21 cellular contexts compared by ENCODE assay signal in genomic region chr3:55817177-55817576, GRCh38.
DNase-seq lines count a peak whose midpoint lies in the region; ATAC-seq and TF ChIP-seq lines count a peak whose summit lies in the region.
"Had no signal": no experiment of that assay in that cellular context is flagged by ENCODE, and none has a peak within 500 bp of the region (broad histone marks: within the 10 kb centered on the region; RNA-seq: fewer than 3 reads in every experiment).

No MANE protein-coding gene starts in this region.

- H3K4me3 ChIP-seq in SK-N-SH (ENCODE audit: low read depth in 2 of 2, low read length in 1 of 2) (no peak overlapping the region), OCI-LY1 (ENCODE audit: low read depth, low read length, poor library complexity, severe bottlenecking) (no peak overlapping the region)
- H3K4me3 ChIP-seq: BLaER1, Peyer's patch had no signal

- H3K4me3 Mint-ChIP-seq in WTC11 = no peak overlapping the region
- H3K4me3 Mint-ChIP-seq: CD4-positive, CD25-positive, alpha-beta regulatory T cell; HFFc6 had no signal

- H3F3A ChIP-seq in SK-N-SH (replicated peaks; ENCODE audit: insufficient read depth) (no peaks in the 10 kb centered on the region), OCI-LY1 (ENCODE audit: insufficient read depth, low read length) (no peaks in the 10 kb centered on the region)

- no peaks in the 10 kb centered on the region for H3K27me3 Mint-ChIP-seq in WTC11 (ENCODE audit: low read depth)
- H3K27me3 Mint-ChIP-seq: CD4-positive, CD25-positive, alpha-beta regulatory T cell had no signal

- 69% methylated on average over 4 of the region's 4 CpGs for WGBS in SK-N-SH (ENCODE audit: low lambda C conversion rate)

- ATAC-seq in SK-N-SH treated with all-trans-retinoic acid at 6 μM for 48 hours = no peak
- peak; percentile 30; the same call in 1 of the 2 replicates for ATAC-seq in WTC11
- no peak for ATAC-seq in GM21526 (IDR thresholded peaks at IDR 0.05; ENCODE audit: low FRiP score, unreplicated experiment)

- no peak for TF ChIP-seq EP300 in SK-N-SH (IDR thresholded peaks at IDR 0.05; ENCODE audit: borderline replicate concordance in 1 of 2, low read depth in 1 of 2, low read length in 1 of 2)

- CTCF ChIA-PET in SK-N-SH (lab: Yijun Ruan, JAX) (interaction anchor here (0.9 to 1.4 kb wide), 2 partner anchors 10 to 438 kb away, joined by 4 to 5 read pairs; no protein-coding TSS in a partner anchor), WTC11 (lab: Charles Lee) (no interaction called here)

- POLR2A ChIA-PET in SK-N-SH (lab: Yijun Ruan, JAX) (no interaction called here), WTC11 (lab: Charles Lee) (no interaction called here)

- H3K9me3 ChIP-seq in SK-N-SH (no peaks in the 10 kb centered on the region), OCI-LY1 (ENCODE audit: low read length) (no peaks in the 10 kb centered on the region)
- H3K9me3 ChIP-seq: BLaER1, Peyer's patch had no signal

- TF ChIP-seq RAD21 in SK-N-SH (IDR thresholded peaks at IDR 0.05; ENCODE audit: low read length) = peak; percentile 16; the same call in 1 of the 2 replicates

- peaks cover 5% of the 10 kb centered on the region; the same call in 1 of the 2 replicates for H3K4me1 Mint-ChIP-seq in WTC11
- H3K4me1 Mint-ChIP-seq: CD4-positive, CD25-positive, alpha-beta regulatory T cell had no signal

- H4K20me1 ChIP-seq in SK-N-SH (ENCODE audit: insufficient read depth) (no peaks in the 10 kb centered on the region), OCI-LY1 (ENCODE audit: insufficient read depth, low read length) (no peaks in the 10 kb centered on the region)
- H4K20me1 ChIP-seq: BLaER1 had no signal

- H3K36me3 ChIP-seq in SK-N-SH (replicated peaks in 1 of 2; ENCODE audit: control insufficient read depth in 1 of 2, insufficient read depth in 2 of 2, low read length in 1 of 2) (no peaks in the 10 kb centered on the region), OCI-LY1 (ENCODE audit: insufficient read depth, low read length) (no peaks in the 10 kb centered on the region)
- H3K36me3 ChIP-seq: BLaER1, Peyer's patch had no signal

- H3K9ac ChIP-seq in SK-N-SH (no peak overlapping the region), OCI-LY1 (ENCODE audit: low read length) (no peak overlapping the region)
- H3K9ac ChIP-seq: BLaER1 had no signal

- H3K79me2 ChIP-seq in SK-N-SH (ENCODE audit: insufficient read depth) = no peaks in the 10 kb centered on the region
- no peaks in the 10 kb centered on the region for H3K79me2 ChIP-seq in OCI-LY1 (ENCODE audit: insufficient read depth, low read length)

- no peak for DNase-seq in SK-N-SH
- no peak for DNase-seq in WTC11 (ENCODE audit: low spot score)
- no peak for DNase-seq in NCI-H2196 (lab: John Stamatoyannopoulos, UW; ENCODE audit: unreplicated experiment)
- no peak for DNase-seq in mucosa of gallbladder (ENCODE audit: low spot score)
- DNase-seq in iPS-NIHi7 (ENCODE audit: extremely low spot score) = no peak
- DNase-seq: CD4-positive, CD25-positive, alpha-beta regulatory T cell; DMS153; DND-41; H7; HFFc6; KBM-7; MM.1S; NCI-H2029; NCI-H2227 treated with DMSO at 0.1 percent for 48 hours; NCI-H526 treated with DMSO at 0.1 percent for 48 hours; Peyer's patch; SHP77 treated with DMSO at 0.1 percent for 48 hours had no signal

- H3K9me3 Mint-ChIP-seq in WTC11 = no peaks in the 10 kb centered on the region

- no peaks in the 10 kb centered on the region for H3K9me2 ChIP-seq in SK-N-SH
- H3K9me2 ChIP-seq in OCI-LY1 (ENCODE audit: low read depth, low read length) = no peaks in the 10 kb centered on the region

- H3K27ac ChIP-seq in SK-N-SH (ENCODE audit: low read depth in 2 of 2, low read length in 1 of 2) (no peak overlapping the region), OCI-LY1 (ENCODE audit: low read depth, low read length, poor library complexity, severe bottlenecking) (no peak overlapping the region)
- H3K27ac ChIP-seq: BLaER1, Peyer's patch had no signal

- no peaks in the 10 kb centered on the region; the same call in 1 of the 2 replicates for H3K27me3 ChIP-seq in SK-N-SH (ENCODE audit: insufficient read depth)
- no peaks in the 10 kb centered on the region for H3K27me3 ChIP-seq in OCI-LY1 (ENCODE audit: insufficient read depth, low read length)
- H3K27me3 ChIP-seq: BLaER1, Peyer's patch had no signal

- no peak overlapping the region for H3K4me2 ChIP-seq in SK-N-SH
- no peak overlapping the region for H3K4me2 ChIP-seq in OCI-LY1 (ENCODE audit: low read length)
- H3K4me2 ChIP-seq: BLaER1 had no signal

- H2AFZ ChIP-seq in SK-N-SH (ENCODE audit: low read depth) (no peak overlapping the region), OCI-LY1 (ENCODE audit: low read length) (no peak overlapping the region)

- peaks cover 0 to 8% of the 10 kb centered on the region in 2 experiments; a peak in 2 of 4 replicates for H3K4me1 ChIP-seq in SK-N-SH (ENCODE audit: control insufficient read depth in 1 of 2, insufficient read depth in 2 of 2, low read depth in 1 of 2, low read length in 1 of 2)
- peaks cover 24% of the 10 kb centered on the region for H3K4me1 ChIP-seq in OCI-LY1 (ENCODE audit: insufficient read depth, low read length, severe bottlenecking)
- H3K4me1 ChIP-seq: BLaER1, Peyer's patch had no signal

- no peak for TF ChIP-seq CTCF in SK-N-SH (IDR thresholded peaks at IDR 0.05)
- peak; percentile 33; the same call in 1 of the 2 replicates for TF ChIP-seq CTCF in OCI-LY1 (IDR thresholded peaks at IDR 0.05; ENCODE audit: low read length)
- TF ChIP-seq CTCF in WTC11 (IDR thresholded peaks at IDR 0.05) = no peak

- H3K36me3 Mint-ChIP-seq in WTC11 = no peaks in the 10 kb centered on the region
- H3K36me3 Mint-ChIP-seq: CD4-positive, CD25-positive, alpha-beta regulatory T cell had no signal

- no peak overlapping the region for H3K27ac Mint-ChIP-seq in WTC11
- H3K27ac Mint-ChIP-seq: CD4-positive, CD25-positive, alpha-beta regulatory T cell; HFFc6 had no signal

TF ChIP-seq in SK-N-SH, 30 proteins besides CTCF, POLR2A, EP300 and RAD21 (continues in another document):
- TF ChIP-seq TAF1 (IDR thresholded peaks at IDR 0.05; ENCODE audit: borderline replicate concordance, low read depth, low read length) (no peak), RCOR1 (IDR thresholded peaks at IDR 0.05; ENCODE audit: low read length) (no peak), MAX (IDR thresholded peaks at IDR 0.05; ENCODE audit: low read depth) (no peak), GABPA (IDR thresholded peaks at IDR 0.05; ENCODE audit: low read depth) (no peak), JUND (IDR thresholded peaks at IDR 0.05) (no peak), POLR2AphosphoS5 (IDR thresholded peaks at IDR 0.05; ENCODE audit: low read depth, low read length) (no peak), EZH2phosphoT487 (IDR thresholded peaks at IDR 0.05; ENCODE audit: borderline replicate concordance, low read depth) (no peak), TCF12 (IDR thresholded peaks at IDR 0.05) (no peak), GATA2 (CRISPR knock-in tag; IDR thresholded peaks at IDR 0.05) (no peak)

TF ChIP-seq in SK-N-SH treated with all-trans-retinoic acid at 6 μM for 48 hours, 23 proteins besides CTCF, POLR2A, EP300 and RAD21 (continues in another document):
- TF ChIP-seq GLIS3 (CRISPR knock-in tag; IDR thresholded peaks at IDR 0.05) (no peak), ARNTL (CRISPR knock-in tag; IDR thresholded peaks at IDR 0.05; ENCODE audit: borderline replicate concordance, low read depth) (no peak), ESRRG (CRISPR knock-in tag; IDR thresholded peaks at IDR 0.05) (no peak), CSDC2 (CRISPR knock-in tag; IDR thresholded peaks at IDR 0.05) (no peak), ZNF70 (CRISPR knock-in tag; IDR thresholded peaks at IDR 0.05) (no peak), ZNF8 (CRISPR knock-in tag; IDR thresholded peaks at IDR 0.05) (no peak), PATZ1 (CRISPR knock-in tag; IDR thresholded peaks at IDR 0.05; ENCODE audit: borderline replicate concordance) (no peak), RARB (CRISPR knock-in tag; IDR thresholded peaks at IDR 0.05) (no peak)

TF ChIP-seq in WTC11, 78 proteins besides CTCF, POLR2A, EP300 and RAD21 (continues in another document):
- TF ChIP-seq RELA (CRISPR knock-in tag; IDR thresholded peaks at IDR 0.05; ENCODE audit: borderline replicate concordance) (no peak), STAT6 (CRISPR knock-in tag; conservative IDR thresholded peaks at IDR 0.05; ENCODE audit: low read depth) (no peak), ZNF121 (CRISPR knock-in tag; IDR thresholded peaks at IDR 0.05) (no peak), FOXP1 (CRISPR knock-in tag; IDR thresholded peaks at IDR 0.05; ENCODE audit: borderline replicate concordance) (no peak), SMAD4 (CRISPR knock-in tag; IDR thresholded peaks at IDR 0.05) (no peak), ZNF671 (CRISPR knock-in tag; IDR thresholded peaks at IDR 0.05) (no peak), ETV6 (CRISPR knock-in tag; IDR thresholded peaks at IDR 0.05) (no peak), ZNF219 (CRISPR knock-in tag; IDR thresholded peaks at IDR 0.05; ENCODE audit: borderline replicate concordance) (no peak), ZMAT4 (CRISPR knock-in tag; IDR thresholded peaks at IDR 0.05) (no peak), NFATC4 (CRISPR knock-in tag; IDR thresholded peaks at IDR 0.05) (no peak)
